In genomic region chr14:63874223-63874622, GRCh38 we compare ENCODE assay signal across 12 cellular contexts. TPM values are rescaled to one million over a fixed set of nuclear protein-coding genes. Genes with fewer than 3 reads are reported as not detected.
A peak's percentile ranks its signal among the peaks of the same experiment; 100 is the strongest.
DNase-seq lines count a peak whose midpoint lies in the region; TF ChIP-seq lines count a peak whose summit lies in the region.
"Had no signal": no experiment of that assay in that cellular context is flagged by ENCODE, and none has a peak within 500 bp of the region (broad histone marks: within the 10 kb centered on the region; RNA-seq: fewer than 3 reads in every experiment).

No MANE protein-coding gene starts in this region.

- no CpG with 5 or more reads among the region's 3 CpGs for WGBS in mesendoderm (ENCODE audit: extremely low coverage, insufficient coverage, low lambda C conversion rate)
- WGBS in tibial nerve, 2 donors = 53 to 55% methylated on average over 3 of the region's 3 CpGs

- H3K18ac ChIP-seq in mesendoderm (ENCODE audit: low read length) = no peak overlapping the region

- no peak overlapping the region for H3K56ac ChIP-seq in mesendoderm (ENCODE audit: low read length)

- no peaks in the 10 kb centered on the region for H3K9me3 ChIP-seq in tibial nerve

- no peak for TF ChIP-seq CTCF in coronary artery (IDR thresholded peaks at IDR 0.05)
- TF ChIP-seq CTCF in tibial nerve (IDR thresholded peaks at IDR 0.05) = no peak
- no peak for TF ChIP-seq CTCF in osteocyte (IDR thresholded peaks at IDR 0.05)

- no peak overlapping the region for H2BK120ac ChIP-seq in mesendoderm (ENCODE audit: low read depth, low read length)

- H4K5ac ChIP-seq in mesendoderm (ENCODE audit: low read length) = no peak overlapping the region

- H3K27ac Mint-ChIP-seq in osteocyte (ENCODE audit: unreplicated experiment) = no peak overlapping the region

- no peak for TF ChIP-seq POLR2A in tibial nerve (IDR thresholded peaks at IDR 0.05)

- H2BK15ac ChIP-seq in mesendoderm (replicated peaks; ENCODE audit: low read depth) = no peak overlapping the region

- no peak for TF ChIP-seq EP300 in tibial nerve (IDR thresholded peaks at IDR 0.05)

- H3K9ac ChIP-seq in mesendoderm (ENCODE audit: low read length) = no peak overlapping the region

- no peaks in the 10 kb centered on the region for H3K79me2 ChIP-seq in mesendoderm (ENCODE audit: control insufficient read depth, insufficient read depth, low read length)

- H3K4me3 ChIP-seq in coronary artery (no peak overlapping the region), mesendoderm (ENCODE audit: low read length) (no peak overlapping the region), tibial nerve (no peak overlapping the region)

- no peaks in the 10 kb centered on the region for H3K36me3 Mint-ChIP-seq in osteocyte (ENCODE audit: unreplicated experiment)

- H3K27ac ChIP-seq in coronary artery (peak overlapping the region; percentile 20 to 26), mesendoderm (ENCODE audit: low read depth, low read length) (no peak overlapping the region), tibial nerve (peak overlapping the region; percentile 13 to 84 (median 58))

- peak; percentile 82 for DNase-seq in NCI-H2227 (lab: John Stamatoyannopoulos, UW; ENCODE audit: unreplicated experiment)
- no peak for DNase-seq in coronary artery (ENCODE audit: low spot score)
- DNase-seq in mesendoderm = peak; percentile 53
- no peak for DNase-seq in tibial nerve (ENCODE audit: low spot score in 2 of 2)
- DNase-seq in KG1 (lab: John Stamatoyannopoulos, UW) = no peak
- no peak for DNase-seq in osteocyte (ENCODE audit: extremely low spot score, unreplicated experiment)
- no peak for DNase-seq in stimulated activated CD4-positive, alpha-beta T cell treated with anti-CD3 and anti-CD28 coated beads, Interleukin-4, amount 100 ng/mL, for 1 hour
- DNase-seq: Calu3; effector memory CD4-positive, alpha-beta T cell; NCI-H1105 treated with DMSO at 0.1 percent for 48 hours; OCI-M1; stimulated activated CD4-positive, alpha-beta T cell treated with anti-CD3 and anti-CD28 coated beads, Interleukin-12 subunit alpha, Interleukin-12 subunit beta, amount 100 ng/mL, for 4 hours had no signal

- H2AK5ac ChIP-seq in mesendoderm (ENCODE audit: low read length) = no peak overlapping the region

- H3K4me3 Mint-ChIP-seq in osteocyte (ENCODE audit: unreplicated experiment) = no peak overlapping the region

- no peaks in the 10 kb centered on the region for H3K79me1 ChIP-seq in mesendoderm (ENCODE audit: low read length)

- no peak overlapping the region for H2BK5ac ChIP-seq in mesendoderm (ENCODE audit: low read length)

- H4K8ac ChIP-seq in mesendoderm (ENCODE audit: low read depth, low read length) = no peak overlapping the region

- H3K4me1 Mint-ChIP-seq in osteocyte (ENCODE audit: unreplicated experiment) = peaks cover 40% of the 10 kb centered on the region

- no peaks in the 10 kb centered on the region for H3K27me3 Mint-ChIP-seq in osteocyte (ENCODE audit: unreplicated experiment)

- no peaks in the 10 kb centered on the region for H3K9me3 Mint-ChIP-seq in osteocyte (ENCODE audit: unreplicated experiment)

- no peak overlapping the region for H3K4me2 ChIP-seq in mesendoderm (ENCODE audit: low read length)

- no peak overlapping the region for H3K23ac ChIP-seq in mesendoderm (ENCODE audit: low read length)

- no peaks in the 10 kb centered on the region for H3K27me3 ChIP-seq in mesendoderm (ENCODE audit: insufficient read depth, low read length, poor library complexity)
- no peaks in the 10 kb centered on the region for H3K27me3 ChIP-seq in tibial nerve

- H3K36me3 ChIP-seq in mesendoderm (ENCODE audit: control insufficient read depth, insufficient read depth, low read length) = no peaks in the 10 kb centered on the region
- no peaks in the 10 kb centered on the region for H3K36me3 ChIP-seq in tibial nerve

- H3K4me1 ChIP-seq in mesendoderm (ENCODE audit: control insufficient read depth, low read depth, low read length) (peaks cover 1% of the 10 kb centered on the region), tibial nerve (peaks cover 3 to 49% (median 15%) of the 10 kb centered on the region in 4 donors)

- H3K4ac ChIP-seq in mesendoderm (ENCODE audit: low read depth, low read length) = no peak overlapping the region

RNA-seq across cellular contexts. Expression of gene SYNE2, which starts 21.4 kb away (rescaled TPM):
- 8.7 TPM for polyA plus RNA-seq in mesendoderm (2013, experiment 1 of 2)
- 8.3 TPM for polyA plus RNA-seq in mesendoderm (2013, experiment 2 of 2)
- 100 to 1,000 TPM; 212 to 378 (median 285) TPM for total RNA-seq in tibial nerve
- 28.4 and 31.9 TPM in 2 replicates for total RNA-seq in osteocyte

Comparison
In these comparisons a context has a peak if more than half of its experiments do, and no peak if none do; other contexts are left out.
1. DNase-seq: peak in NCI-H2227 (single experiment) and mesendoderm (single experiment); none in coronary artery (single experiment), tibial nerve (0 of 2), KG1 (single experiment), osteocyte (single experiment) and stimulated activated CD4-positive, alpha-beta T cell treated with anti-CD3 and anti-CD28 coated beads, Interleukin-4, amount 100 ng/mL, for 1 hour (single experiment).